ENCODE assay signal across 1 cellular context in the genomic region with DNA sequence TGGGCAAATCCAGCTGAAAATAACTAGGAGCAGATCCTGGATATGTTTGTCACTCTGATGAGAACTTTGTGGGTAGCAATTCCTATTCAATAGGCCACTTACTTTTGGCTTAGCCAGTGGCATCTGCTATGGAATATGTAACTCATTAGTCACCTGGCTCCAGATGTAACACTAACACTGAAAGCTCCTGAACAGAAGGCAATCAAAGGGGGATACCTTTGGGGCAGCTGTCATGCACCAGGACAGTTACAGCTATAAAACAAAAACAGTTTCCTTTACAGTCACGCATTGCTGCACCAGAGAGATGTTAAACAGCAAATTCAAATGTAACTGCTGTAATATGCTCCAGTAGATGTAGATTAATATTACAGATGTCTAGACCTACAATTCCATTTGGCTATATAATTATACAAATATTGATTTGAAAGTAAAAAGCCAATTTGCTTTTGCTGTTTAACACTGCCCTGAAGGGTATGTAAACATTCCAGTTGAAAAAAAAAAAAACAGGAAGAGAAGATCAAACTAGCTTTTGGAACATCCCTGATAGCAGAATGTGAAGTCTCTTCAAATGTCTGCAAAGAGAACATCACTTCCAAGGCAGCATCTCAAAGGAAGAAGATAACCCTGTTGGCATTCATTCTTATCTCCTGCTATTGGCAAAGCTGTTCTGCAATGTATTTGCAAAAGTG.
A peak's percentile ranks its signal among the peaks of the same experiment; 100 is the strongest.
TF ChIP-seq lines count a peak whose summit lies in the region.

No MANE protein-coding gene starts in this region.

TF ChIP-seq in SK-N-SH, 30 proteins besides CTCF, POLR2A, EP300 and RAD21 (continued from another document):
- TF ChIP-seq, protein P1, sequence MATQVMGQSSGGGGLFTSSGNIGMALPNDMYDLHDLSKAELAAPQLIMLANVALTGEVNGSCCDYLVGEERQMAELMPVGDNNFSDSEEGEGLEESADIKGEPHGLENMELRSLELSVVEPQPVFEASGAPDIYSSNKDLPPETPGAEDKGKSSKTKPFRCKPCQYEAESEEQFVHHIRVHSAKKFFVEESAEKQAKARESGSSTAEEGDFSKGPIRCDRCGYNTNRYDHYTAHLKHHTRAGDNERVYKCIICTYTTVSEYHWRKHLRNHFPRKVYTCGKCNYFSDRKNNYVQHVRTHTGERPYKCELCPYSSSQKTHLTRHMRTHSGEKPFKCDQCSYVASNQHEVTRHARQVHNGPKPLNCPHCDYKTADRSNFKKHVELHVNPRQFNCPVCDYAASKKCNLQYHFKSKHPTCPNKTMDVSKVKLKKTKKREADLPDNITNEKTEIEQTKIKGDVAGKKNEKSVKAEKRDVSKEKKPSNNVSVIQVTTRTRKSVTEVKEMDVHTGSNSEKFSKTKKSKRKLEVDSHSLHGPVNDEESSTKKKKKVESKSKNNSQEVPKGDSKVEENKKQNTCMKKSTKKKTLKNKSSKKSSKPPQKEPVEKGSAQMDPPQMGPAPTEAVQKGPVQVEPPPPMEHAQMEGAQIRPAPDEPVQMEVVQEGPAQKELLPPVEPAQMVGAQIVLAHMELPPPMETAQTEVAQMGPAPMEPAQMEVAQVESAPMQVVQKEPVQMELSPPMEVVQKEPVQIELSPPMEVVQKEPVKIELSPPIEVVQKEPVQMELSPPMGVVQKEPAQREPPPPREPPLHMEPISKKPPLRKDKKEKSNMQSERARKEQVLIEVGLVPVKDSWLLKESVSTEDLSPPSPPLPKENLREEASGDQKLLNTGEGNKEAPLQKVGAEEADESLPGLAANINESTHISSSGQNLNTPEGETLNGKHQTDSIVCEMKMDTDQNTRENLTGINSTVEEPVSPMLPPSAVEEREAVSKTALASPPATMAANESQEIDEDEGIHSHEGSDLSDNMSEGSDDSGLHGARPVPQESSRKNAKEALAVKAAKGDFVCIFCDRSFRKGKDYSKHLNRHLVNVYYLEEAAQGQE (IDR thresholded peaks at IDR 0.05; ENCODE audit: low read depth, low read length), result no peak
- TF ChIP-seq RCOR1 (IDR thresholded peaks at IDR 0.05; ENCODE audit: low read length) (peak; percentile 87), TCF12 (IDR thresholded peaks at IDR 0.05) (peak; percentile 63; the same call in 1 of the 2 replicates), RFX5 (IDR thresholded peaks at IDR 0.05; ENCODE audit: low read length) (no peak)
TF ChIP-seq in SK-N-SH: peak in this region for 2.
